Comparison of ENCODE assay signal across 9 cellular contexts in genomic region chr9:33288828-33289483, GRCh38. TPM values are rescaled to one million over a fixed set of nuclear protein-coding genes. Genes with fewer than 3 reads are reported as not detected.
DNase-seq lines count a peak whose midpoint lies in the region; ATAC-seq and TF ChIP-seq lines count a peak whose summit lies in the region.
"Had no signal": no experiment of that assay in that cellular context is flagged by ENCODE, and none has a peak within 500 bp of the region (broad histone marks: within the 10 kb centered on the region; RNA-seq: fewer than 3 reads in every experiment).

No MANE protein-coding gene starts in this region.

- 100% methylated on average over 1 of the region's 14 CpGs for WGBS in mammary epithelial cell (ENCODE audit: low coverage, missing lambda C conversion rate)
- 81% methylated on average over 14 of the region's 14 CpGs for WGBS in urinary bladder

- H3K79me2 ChIP-seq in mammary epithelial cell (ENCODE audit: insufficient read depth, low read length), result peaks cover 33% of the 10 kb centered on the region

- H4K20me1 ChIP-seq in mammary epithelial cell (ENCODE audit: insufficient read depth, low read length), result no peaks in the 10 kb centered on the region

- H3K27me3 ChIP-seq in mammary epithelial cell (ENCODE audit: insufficient read depth, low read length), result no peaks in the 10 kb centered on the region

- intact Hi-C loops in mammary epithelial cell (cut with micrococcal nuclease), result no loop called here

- H3K9me3 ChIP-seq in mammary epithelial cell (replicated peaks; ENCODE audit: insufficient read depth, low read length), result no peaks in the 10 kb centered on the region

- DNase-seq in activated naive CD4-positive, alpha-beta T cell treated with anti-CD3 and anti-CD28 coated beads, Interleukin-2, amount 10 ng/mL, durations not matched to agents 7 days and 5 days, result peak; percentile 24
- DNase-seq in activated naive CD4-positive, alpha-beta T cell (lab: John Stamatoyannopoulos, UW), result no peak
- DNase-seq in mammary epithelial cell, result no peak
- no peak for DNase-seq in naive B cell
- no peak for DNase-seq in cerebellar cortex (ENCODE audit: low spot score)
- DNase-seq: NCI-H1436 had no signal

- in situ Hi-C loops in mammary epithelial cell (cut with MboI; ENCODE audit: low sequenced_read_pairs in 2 of 2), result loop anchor here in 1 of 2 donors (25.0 kb wide), 1 partner anchor 173 kb away; the partner anchor contains the start of gene NOL6

- no peak for TF ChIP-seq CTCF in mammary epithelial cell (conservative IDR thresholded peaks at IDR 0.05 in 1 of 2, IDR thresholded peaks at IDR 0.05 in 1 of 2; ENCODE audit: extremely low read depth in 1 of 2, insufficient read depth in 1 of 2, low read depth in 1 of 2, low read length in 2 of 2)

- peaks cover 58% of the 10 kb centered on the region for H3K4me1 Mint-ChIP-seq in activated naive CD4-positive, alpha-beta T cell treated with anti-CD3 and anti-CD28 coated beads, Interleukin-2, amount 10 ng/mL, durations not matched to agents 7 days and 5 days
- H3K4me1 Mint-ChIP-seq in naive B cell, result peaks cover 28 to 49% (median 32%) of the 10 kb centered on the region in 3 donors

- H3K9me3 Mint-ChIP-seq in activated naive CD4-positive, alpha-beta T cell treated with anti-CD3 and anti-CD28 coated beads, Interleukin-2, amount 10 ng/mL, durations not matched to agents 7 days and 5 days, result no peaks in the 10 kb centered on the region
- peaks cover 0 to 2% (median 0%) of the 10 kb centered on the region in 7 donors for H3K9me3 Mint-ChIP-seq in naive B cell

- H3K4me3 Mint-ChIP-seq in activated naive CD4-positive, alpha-beta T cell treated with anti-CD3 and anti-CD28 coated beads, Interleukin-2, amount 10 ng/mL, durations not matched to agents 7 days and 5 days, result peak overlapping the region; percentile 19
- peak overlapping the region in 5 of 8 donors; percentile 15 to 99 (median 62) for H3K4me3 Mint-ChIP-seq in naive B cell

- H3K36me3 ChIP-seq in mammary epithelial cell (ENCODE audit: insufficient read depth, low read length) (peaks cover 10% of the 10 kb centered on the region), urinary bladder (ENCODE audit: insufficient read depth) (peaks cover 2% of the 10 kb centered on the region)

- peak overlapping the region; percentile 76 for H2AFZ ChIP-seq in mammary epithelial cell (ENCODE audit: low read depth, low read length)

- peaks cover 23% of the 10 kb centered on the region for H3K4me1 ChIP-seq in mammary epithelial cell (ENCODE audit: insufficient read depth, low read length)
- no peaks in the 10 kb centered on the region for H3K4me1 ChIP-seq in urinary bladder (ENCODE audit: insufficient read depth)

- no TSS peak for BruUV-seq in mammary epithelial cell (replicated peaks; lab: Mats Ljungman, UMichigan)

- H3K9ac ChIP-seq in mammary epithelial cell (ENCODE audit: insufficient read depth, low read length), result no peak overlapping the region

- peak overlapping the region; percentile 100 for H3K27ac Mint-ChIP-seq in activated naive CD4-positive, alpha-beta T cell treated with anti-CD3 and anti-CD28 coated beads, Interleukin-2, amount 10 ng/mL, durations not matched to agents 7 days and 5 days
- H3K27ac Mint-ChIP-seq in naive B cell, result peak overlapping the region; percentile 24 to 100 (median 70)

- CTCF ChIA-PET in activated naive CD4-positive, alpha-beta T cell treated with anti-CD3 and anti-CD28 coated beads, Interleukin-2, amount 10 ng/mL, durations not matched to agents 7 days and 5 days (lab: Charles Lee), result interaction anchor here (2.0 kb wide), 1 partner anchor 178 kb away, joined by 7 read pairs; no protein-coding TSS in a partner anchor
- CTCF ChIA-PET in mammary epithelial cell (lab: Charles Lee; ENCODE audit: low non-redundant PET), result no interaction called here

- no peak overlapping the region for H3K4me2 ChIP-seq in mammary epithelial cell (ENCODE audit: insufficient read depth, low read depth, low read length)

- dilution Hi-C loops in mammary epithelial cell (cut with HindIII; ENCODE audit: low sequenced_read_pairs), result no loop called here

- H3K36me3 Mint-ChIP-seq in activated naive CD4-positive, alpha-beta T cell treated with anti-CD3 and anti-CD28 coated beads, Interleukin-2, amount 10 ng/mL, durations not matched to agents 7 days and 5 days, result peaks cover 30% of the 10 kb centered on the region
- H3K36me3 Mint-ChIP-seq in naive B cell, result peaks cover 8 to 13% of the 10 kb centered on the region in 2 donors

- H3K4me3 ChIP-seq in mammary epithelial cell (replicated peaks in 1 of 3; ENCODE audit: insufficient read depth in 1 of 3, low read depth in 2 of 3, low read length in 3 of 3), result no peak overlapping the region
- H3K4me3 ChIP-seq in urinary bladder (ENCODE audit: low read depth, low read length), result no peak overlapping the region

- ATAC-seq in naive B cell (ENCODE audit: low read depth in 2 of 2) (no peak), GM19463 (IDR thresholded peaks at IDR 0.05; ENCODE audit: unreplicated experiment) (no peak), HG03432 (IDR thresholded peaks at IDR 0.05; ENCODE audit: unreplicated experiment) (no peak)

- peaks cover 5% of the 10 kb centered on the region for H3K27me3 Mint-ChIP-seq in activated naive CD4-positive, alpha-beta T cell treated with anti-CD3 and anti-CD28 coated beads, Interleukin-2, amount 10 ng/mL, durations not matched to agents 7 days and 5 days
- no peaks in the 10 kb centered on the region for H3K27me3 Mint-ChIP-seq in naive B cell

- peak overlapping the region; percentile 100 for H3K27ac ChIP-seq in mammary epithelial cell (ENCODE audit: insufficient read depth, low read depth, low read length)
- peak overlapping the region; percentile 97 for H3K27ac ChIP-seq in urinary bladder (ENCODE audit: low read depth)

RNA-seq across cellular contexts. Expression of gene NFX1, which starts 1.4 kb away (rescaled TPM):
- total RNA-seq in mammary epithelial cell (10 to 100 TPM; 29.8 to 47.2 TPM), urinary bladder (24.1 TPM)
- polyA plus RNA-seq in mammary epithelial cell (23.8 TPM), naive B cell (ENCODE audit: low read depth in 6 of 6) (10 to 100 TPM; 25.7 to 59.9 (median 41.2) TPM), urinary bladder (21.9 TPM)
- polyA minus RNA-seq in mammary epithelial cell, result 33.1 TPM

RNA-seq across cellular contexts. Expression of gene CHMP5, which starts 24.1 kb away (rescaled TPM):
- total RNA-seq in mammary epithelial cell, result 10 to 100 TPM; 52.7 to 54.0 TPM
- polyA plus RNA-seq in mammary epithelial cell, result 50.6 TPM
- polyA minus RNA-seq in mammary epithelial cell, result 30.3 TPM
- polyA plus RNA-seq in naive B cell (ENCODE audit: low read depth in 6 of 6), result 10 to 100 TPM; 41.6 to 76.4 (median 54.2) TPM
- 76.9 TPM for total RNA-seq in urinary bladder
- polyA plus RNA-seq in urinary bladder, result 79.6 TPM

RNA-seq across cellular contexts. Expression of gene BAG1, which starts 24.4 kb away (rescaled TPM):
- total RNA-seq in mammary epithelial cell (10 to 100 TPM; 28.5 to 30.9 TPM), urinary bladder (46.8 TPM)
- polyA plus RNA-seq in mammary epithelial cell (20.3 TPM), naive B cell (ENCODE audit: low read depth in 6 of 6) (10 to 100 TPM; 45.7 to 85.6 (median 73.2) TPM), urinary bladder (142 TPM)
- 5.4 TPM for polyA minus RNA-seq in mammary epithelial cell

RNA-seq across cellular contexts. Expression of gene SPINK4, which starts 49.0 kb away (rescaled TPM):
- total RNA-seq in mammary epithelial cell (not detected), urinary bladder (not detected)
- polyA plus RNA-seq in mammary epithelial cell (not detected), naive B cell (ENCODE audit: low read depth in 6 of 6) (not detected), urinary bladder (2.6 TPM)
- polyA minus RNA-seq in mammary epithelial cell, result not detected
